Comparison of ENCODE assay signal across 12 cellular contexts in the genomic region with DNA sequence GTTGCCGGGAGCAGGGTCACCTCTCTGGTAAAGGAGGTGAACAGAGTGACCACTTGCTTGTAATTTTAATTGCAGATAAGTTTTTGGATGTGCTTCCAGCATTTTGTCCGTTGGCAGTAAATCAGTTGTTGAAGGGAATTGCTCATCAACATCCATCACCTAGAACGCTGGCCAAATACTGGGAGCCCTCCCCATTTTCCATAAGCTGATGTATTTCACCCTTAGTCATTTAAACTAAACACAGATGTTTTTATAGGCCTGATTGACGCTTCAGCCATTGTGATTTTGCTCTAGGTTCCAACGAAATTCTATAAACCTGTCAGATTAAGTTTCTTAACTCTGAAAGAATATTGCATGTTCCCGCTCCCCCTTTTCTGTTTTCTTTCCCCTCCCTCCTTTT. TPM values are rescaled to one million over a fixed set of nuclear protein-coding genes. Genes with fewer than 3 reads are reported as not detected.
DNase-seq lines count a peak whose midpoint lies in the region; ATAC-seq and TF ChIP-seq lines count a peak whose summit lies in the region.
"Had no signal": no experiment of that assay in that cellular context is flagged by ENCODE, and none has a peak within 500 bp of the region (broad histone marks: within the 10 kb centered on the region; RNA-seq: fewer than 3 reads in every experiment).

No MANE protein-coding gene starts in this region.

- H3K27ac ChIP-seq in mesendoderm (ENCODE audit: low read depth, low read length): no peak overlapping the region
- H3K27ac ChIP-seq: ovary, WERI-Rb-1 had no signal

- no peaks in the 10 kb centered on the region for H3K9me3 Mint-ChIP-seq in natural killer cell
- H3K9me3 Mint-ChIP-seq in natural killer cell treated with Interleukin-12 subunit alpha and Interleukin-12 subunit beta and Interleukin-15 and Interleukin-18, amount 100 ng/mL, for 72 hours: no peaks in the 10 kb centered on the region
- no peaks in the 10 kb centered on the region for H3K9me3 Mint-ChIP-seq in activated T-helper 17 cell treated with anti-CD3 and anti-CD28 coated beads, Interleukin-2, amount 50 U/mL, for 72 hours

- no peak overlapping the region for H2BK15ac ChIP-seq in mesendoderm (replicated peaks; ENCODE audit: low read depth)

- H2BK120ac ChIP-seq in mesendoderm (ENCODE audit: low read depth, low read length): no peak overlapping the region

- H3K4me3 ChIP-seq in mesendoderm (ENCODE audit: low read length): no peak overlapping the region

- H3K27ac Mint-ChIP-seq in natural killer cell: peak overlapping the region in 1 of 2 donors; percentile 27
- no peak overlapping the region for H3K27ac Mint-ChIP-seq in natural killer cell treated with Interleukin-12 subunit alpha and Interleukin-12 subunit beta and Interleukin-15 and Interleukin-18, amount 100 ng/mL, for 72 hours
- H3K27ac Mint-ChIP-seq in activated T-helper 17 cell treated with anti-CD3 and anti-CD28 coated beads, Interleukin-2, amount 50 U/mL, for 72 hours: no peak overlapping the region

- no peaks in the 10 kb centered on the region for H3K36me3 Mint-ChIP-seq in natural killer cell
- H3K36me3 Mint-ChIP-seq in natural killer cell treated with Interleukin-12 subunit alpha and Interleukin-12 subunit beta and Interleukin-15 and Interleukin-18, amount 100 ng/mL, for 72 hours: no peaks in the 10 kb centered on the region
- no peaks in the 10 kb centered on the region for H3K36me3 Mint-ChIP-seq in activated T-helper 17 cell treated with anti-CD3 and anti-CD28 coated beads, Interleukin-2, amount 50 U/mL, for 72 hours (ENCODE audit: low read depth)

- no CpG with 5 or more reads among the region's 6 CpGs for WGBS in mesendoderm (ENCODE audit: extremely low coverage, insufficient coverage, low lambda C conversion rate)

- intact Hi-C loops in natural killer cell (cut with micrococcal nuclease): no loop called here

- peaks cover 13 to 17% of the 10 kb centered on the region in 2 donors for H3K4me1 Mint-ChIP-seq in natural killer cell
- H3K4me1 Mint-ChIP-seq in natural killer cell treated with Interleukin-12 subunit alpha and Interleukin-12 subunit beta and Interleukin-15 and Interleukin-18, amount 100 ng/mL, for 72 hours (ENCODE audit: low read depth in 2 of 2): peaks cover 6 to 10% of the 10 kb centered on the region in 2 donors
- H3K4me1 Mint-ChIP-seq in activated T-helper 17 cell treated with anti-CD3 and anti-CD28 coated beads, Interleukin-2, amount 50 U/mL, for 72 hours: peaks cover 6% of the 10 kb centered on the region

- H3K79me2 ChIP-seq in mesendoderm (ENCODE audit: control insufficient read depth, insufficient read depth, low read length): no peaks in the 10 kb centered on the region

- H4K5ac ChIP-seq in mesendoderm (ENCODE audit: low read length): no peak overlapping the region

- H3K4me3 Mint-ChIP-seq in natural killer cell: peak overlapping the region; percentile 76
- no peak overlapping the region for H3K4me3 Mint-ChIP-seq in natural killer cell treated with Interleukin-12 subunit alpha and Interleukin-12 subunit beta and Interleukin-15 and Interleukin-18, amount 100 ng/mL, for 72 hours
- peak overlapping the region; percentile 61 for H3K4me3 Mint-ChIP-seq in activated T-helper 17 cell treated with anti-CD3 and anti-CD28 coated beads, Interleukin-2, amount 50 U/mL, for 72 hours

- DNase-seq in natural killer cell (no peak), mesendoderm (no peak), erythroblast (lab: John Stamatoyannopoulos, UW) (no peak), NCI-H446 (lab: John Stamatoyannopoulos, UW) (no peak)
- DNase-seq in natural killer cell treated with Interleukin-12 subunit alpha and Interleukin-12 subunit beta and Interleukin-15 and Interleukin-18, amount 100 ng/mL, for 72 hours (ENCODE audit: low spot score): no peak
- DNase-seq in stimulated activated CD4-positive, alpha-beta T cell treated with anti-CD3 and anti-CD28 coated beads, Interleukin-1b, Interleukin-23, amount 100 ng/mL, for 48 hours: no peak
- DNase-seq: left colon, ovary had no signal

- H3K4ac ChIP-seq in mesendoderm (ENCODE audit: low read depth, low read length): no peak overlapping the region

- H2AK5ac ChIP-seq in mesendoderm (ENCODE audit: low read length): no peak overlapping the region

- no peaks in the 10 kb centered on the region for H3K27me3 ChIP-seq in mesendoderm (ENCODE audit: insufficient read depth, low read length, poor library complexity)
- H3K27me3 ChIP-seq: ovary had no signal

- H3K79me1 ChIP-seq in mesendoderm (ENCODE audit: low read length): no peaks in the 10 kb centered on the region

- H3K4me2 ChIP-seq in mesendoderm (ENCODE audit: low read length): no peak overlapping the region

- peak overlapping the region; percentile 13 for H3K9ac ChIP-seq in mesendoderm (ENCODE audit: low read length)

- peak overlapping the region; percentile 31 for H3K56ac ChIP-seq in mesendoderm (ENCODE audit: low read length)

- no peak overlapping the region for H3K23ac ChIP-seq in mesendoderm (ENCODE audit: low read length)

- TF ChIP-seq CTCF in natural killer cell (IDR thresholded peaks at IDR 0.05): no peak

- ATAC-seq in natural killer cell (no peak), HG03460 (IDR thresholded peaks at IDR 0.05; ENCODE audit: unreplicated experiment) (no peak)
- no peak for ATAC-seq in natural killer cell treated with Interleukin-12 subunit alpha and Interleukin-12 subunit beta and Interleukin-15 and Interleukin-18, amount 100 ng/mL, for 72 hours
- ATAC-seq in activated T-helper 17 cell treated with anti-CD3 and anti-CD28 coated beads, Interleukin-2, amount 50 U/mL, for 72 hours (replicated peaks): no peak

- TF ChIP-seq POLR2A in erythroblast (IDR thresholded peaks at IDR 0.05; ENCODE audit: low read length): no peak

- H3K36me3 ChIP-seq in mesendoderm (ENCODE audit: control insufficient read depth, insufficient read depth, low read length): no peaks in the 10 kb centered on the region
- H3K36me3 ChIP-seq: ovary, WERI-Rb-1 had no signal

- H2BK5ac ChIP-seq in mesendoderm (ENCODE audit: low read length): no peak overlapping the region

- H3K4me1 ChIP-seq in mesendoderm (ENCODE audit: control insufficient read depth, low read depth, low read length): peaks cover 4% of the 10 kb centered on the region

- no peak overlapping the region for H3K18ac ChIP-seq in mesendoderm (ENCODE audit: low read length)

- H3K27me3 Mint-ChIP-seq in natural killer cell (ENCODE audit: low read depth in 2 of 2): peaks cover 32 to 44% of the 10 kb centered on the region in 2 donors
- peaks cover 22 to 42% of the 10 kb centered on the region in 2 donors for H3K27me3 Mint-ChIP-seq in natural killer cell treated with Interleukin-12 subunit alpha and Interleukin-12 subunit beta and Interleukin-15 and Interleukin-18, amount 100 ng/mL, for 72 hours
- H3K27me3 Mint-ChIP-seq in activated T-helper 17 cell treated with anti-CD3 and anti-CD28 coated beads, Interleukin-2, amount 50 U/mL, for 72 hours: peaks cover 49% of the 10 kb centered on the region

- H4K8ac ChIP-seq in mesendoderm (ENCODE audit: low read depth, low read length): no peak overlapping the region

RNA-seq across cellular contexts. Expression of a gene that starts 1.0 kb away (rescaled TPM):
- not detected for total RNA-seq in natural killer cell
- total RNA-seq in natural killer cell treated with Interleukin-12 subunit alpha and Interleukin-12 subunit beta and Interleukin-15 and Interleukin-18, amount 100 ng/mL, for 72 hours: not detected
- total RNA-seq in activated T-helper 17 cell treated with anti-CD3 and anti-CD28 coated beads, Interleukin-2, amount 50 U/mL, for 72 hours: not detected
- 6.5 TPM for polyA plus RNA-seq in mesendoderm (2013, experiment 1 of 2)
- polyA plus RNA-seq in mesendoderm (2013, experiment 2 of 2): 7.0 TPM
- total RNA-seq: glomerular endothelial cell had no signal
